Comparison of ENCODE assay signal across 1 cellular context in genomic region chr20:45518282-45518681, GRCh38.
TF ChIP-seq lines count a peak whose summit lies in the region.

No MANE protein-coding gene starts in this region.

TF ChIP-seq in HCT116, 20 proteins besides CTCF, POLR2A, EP300 and RAD21:
- TF ChIP-seq SRF (IDR thresholded peaks at IDR 0.05; ENCODE audit: low read depth) (no peak), REST (IDR thresholded peaks at IDR 0.05; ENCODE audit: low read depth) (no peak), SP1 (IDR thresholded peaks at IDR 0.05; ENCODE audit: low read depth) (peak; percentile 21; the same call in 1 of the 2 replicates), ELF1 (IDR thresholded peaks at IDR 0.05; ENCODE audit: borderline replicate concordance, low read depth) (no peak), EZH2 (IDR thresholded peaks at IDR 0.05) (no peak)
TF ChIP-seq in HCT116: peak in this region for 1.
